2 cellular contexts compared by ENCODE assay signal in the genomic region with DNA sequence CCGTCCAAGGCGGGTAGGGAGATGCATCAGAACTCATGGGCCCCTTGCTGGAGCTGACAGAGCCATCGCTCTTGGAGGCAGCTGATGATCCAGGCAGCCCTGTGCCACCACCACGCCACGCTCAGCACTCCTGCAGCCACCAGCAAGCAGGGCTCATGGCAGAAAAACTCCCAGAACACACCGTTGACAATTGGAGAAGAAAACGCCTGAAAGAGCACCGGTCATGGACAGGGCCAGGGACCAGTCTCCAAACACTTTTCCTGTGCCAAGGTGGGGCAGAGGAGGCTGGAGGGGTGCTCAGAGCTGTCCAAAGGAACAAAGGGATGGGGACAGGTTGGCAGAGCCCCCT.
TF ChIP-seq lines count a peak whose summit lies in the region.

No MANE protein-coding gene starts in this region.

TF ChIP-seq in SK-N-SH, 30 proteins besides CTCF, POLR2A, EP300 and RAD21 (continued from another document):
- TF ChIP-seq, protein P1, sequence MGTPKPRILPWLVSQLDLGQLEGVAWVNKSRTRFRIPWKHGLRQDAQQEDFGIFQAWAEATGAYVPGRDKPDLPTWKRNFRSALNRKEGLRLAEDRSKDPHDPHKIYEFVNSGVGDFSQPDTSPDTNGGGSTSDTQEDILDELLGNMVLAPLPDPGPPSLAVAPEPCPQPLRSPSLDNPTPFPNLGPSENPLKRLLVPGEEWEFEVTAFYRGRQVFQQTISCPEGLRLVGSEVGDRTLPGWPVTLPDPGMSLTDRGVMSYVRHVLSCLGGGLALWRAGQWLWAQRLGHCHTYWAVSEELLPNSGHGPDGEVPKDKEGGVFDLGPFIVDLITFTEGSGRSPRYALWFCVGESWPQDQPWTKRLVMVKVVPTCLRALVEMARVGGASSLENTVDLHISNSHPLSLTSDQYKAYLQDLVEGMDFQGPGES (IDR thresholded peaks at IDR 0.05; ENCODE audit: low read depth, low read length): no peak
- TF ChIP-seq POLR2AphosphoS5 (IDR thresholded peaks at IDR 0.05; ENCODE audit: low read depth, low read length) (no peak), FOXJ3 (CRISPR knock-in tag; IDR thresholded peaks at IDR 0.05) (no peak)
TF ChIP-seq in SK-N-SH: peak in this region for 0.

TF ChIP-seq in SK-N-SH treated with all-trans-retinoic acid at 6 μM for 48 hours, 23 proteins besides CTCF, POLR2A, EP300 and RAD21 (continued from another document):
- TF ChIP-seq, protein P2, sequence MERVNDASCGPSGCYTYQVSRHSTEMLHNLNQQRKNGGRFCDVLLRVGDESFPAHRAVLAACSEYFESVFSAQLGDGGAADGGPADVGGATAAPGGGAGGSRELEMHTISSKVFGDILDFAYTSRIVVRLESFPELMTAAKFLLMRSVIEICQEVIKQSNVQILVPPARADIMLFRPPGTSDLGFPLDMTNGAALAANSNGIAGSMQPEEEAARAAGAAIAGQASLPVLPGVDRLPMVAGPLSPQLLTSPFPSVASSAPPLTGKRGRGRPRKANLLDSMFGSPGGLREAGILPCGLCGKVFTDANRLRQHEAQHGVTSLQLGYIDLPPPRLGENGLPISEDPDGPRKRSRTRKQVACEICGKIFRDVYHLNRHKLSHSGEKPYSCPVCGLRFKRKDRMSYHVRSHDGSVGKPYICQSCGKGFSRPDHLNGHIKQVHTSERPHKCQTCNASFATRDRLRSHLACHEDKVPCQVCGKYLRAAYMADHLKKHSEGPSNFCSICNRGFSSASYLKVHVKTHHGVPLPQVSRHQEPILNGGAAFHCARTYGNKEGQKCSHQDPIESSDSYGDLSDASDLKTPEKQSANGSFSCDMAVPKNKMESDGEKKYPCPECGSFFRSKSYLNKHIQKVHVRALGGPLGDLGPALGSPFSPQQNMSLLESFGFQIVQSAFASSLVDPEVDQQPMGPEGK (CRISPR knock-in tag; IDR thresholded peaks at IDR 0.05; ENCODE audit: borderline replicate concordance): no peak
- TF ChIP-seq ZFP30 (CRISPR knock-in tag; IDR thresholded peaks at IDR 0.05): no peak
- TF ChIP-seq PPARA (CRISPR knock-in tag; IDR thresholded peaks at IDR 0.05; ENCODE audit: borderline replicate concordance): no peak
- no peak for TF ChIP-seq ZNF70 (CRISPR knock-in tag; IDR thresholded peaks at IDR 0.05)
- no peak for TF ChIP-seq TOX (CRISPR knock-in tag; IDR thresholded peaks at IDR 0.05; ENCODE audit: borderline replicate concordance)
- TF ChIP-seq, protein P3, sequence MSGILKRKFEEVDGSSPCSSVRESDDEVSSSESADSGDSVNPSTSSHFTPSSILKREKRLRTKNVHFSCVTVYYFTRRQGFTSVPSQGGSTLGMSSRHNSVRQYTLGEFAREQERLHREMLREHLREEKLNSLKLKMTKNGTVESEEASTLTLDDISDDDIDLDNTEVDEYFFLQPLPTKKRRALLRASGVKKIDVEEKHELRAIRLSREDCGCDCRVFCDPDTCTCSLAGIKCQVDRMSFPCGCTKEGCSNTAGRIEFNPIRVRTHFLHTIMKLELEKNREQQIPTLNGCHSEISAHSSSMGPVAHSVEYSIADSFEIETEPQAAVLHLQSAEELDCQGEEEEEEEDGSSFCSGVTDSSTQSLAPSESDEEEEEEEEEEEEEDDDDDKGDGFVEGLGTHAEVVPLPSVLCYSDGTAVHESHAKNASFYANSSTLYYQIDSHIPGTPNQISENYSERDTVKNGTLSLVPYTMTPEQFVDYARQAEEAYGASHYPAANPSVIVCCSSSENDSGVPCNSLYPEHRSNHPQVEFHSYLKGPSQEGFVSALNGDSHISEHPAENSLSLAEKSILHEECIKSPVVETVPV (CRISPR knock-in tag; IDR thresholded peaks at IDR 0.05): no peak
